34 cellular contexts compared by ENCODE assay signal in the genomic region with DNA sequence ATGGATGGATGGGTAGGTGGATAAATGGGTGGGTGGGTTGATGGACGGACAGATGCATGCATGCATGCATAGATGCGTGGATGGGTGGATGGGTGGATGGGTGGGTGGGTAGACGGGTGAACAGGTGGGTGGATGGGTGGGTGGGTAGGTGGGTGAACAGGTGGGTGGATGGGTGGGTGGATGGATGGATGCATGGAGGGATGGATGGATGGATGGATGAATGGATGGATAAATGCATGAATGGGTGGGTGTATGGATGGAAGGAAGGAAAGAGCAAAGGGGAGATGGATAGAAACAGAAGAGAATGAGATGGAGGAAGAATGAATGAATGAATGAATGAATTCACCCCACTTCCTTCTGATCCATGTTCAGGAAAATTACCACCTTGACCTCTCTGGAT.
"Had no signal": no experiment of that assay in that cellular context is flagged by ENCODE, and none has a peak within 500 bp of the region (broad histone marks: within the 10 kb centered on the region; RNA-seq: fewer than 3 reads in every experiment).

No MANE protein-coding gene starts in this region.

- H3K36me3 ChIP-seq: MG63 had no signal

- H3K27me3 ChIP-seq: MG63 had no signal

- DNase-seq: Kasumi-1, MG63, MM.1S, MV-4-11, NCI-H1048, NCI-H1092, NCI-H1092 treated with DMSO at 0.1 percent for 48 hours, NCI-H1105, NCI-H1105 treated with DMSO at 0.1 percent for 48 hours, NCI-H1417, NCI-H1417 treated with DMSO at 0.1 percent for 48 hours, NCI-H1436, NCI-H1436 treated with DMSO at 0.1 percent for 48 hours, NCI-H146, NCI-H1694, NCI-H1694 treated with DMSO at 0.1 percent for 48 hours, NCI-H187, NCI-H187 treated with DMSO at 0.1 percent for 48 hours, NCI-H1930, NCI-H2029, NCI-H2029 treated with DMSO at 0.1 percent for 48 hours, NCI-H2081, NCI-H2081 treated with DMSO at 0.1 percent for 48 hours, NCI-H2107, NCI-H2171, NCI-H2171 treated with DMSO at 0.1 percent for 48 hours, NCI-H226, NCI-H345, NCI-H446, NCI-H446 treated with DMSO at 0.1 percent for 48 hours, NCI-H510A, NCI-H510A treated with DMSO at 0.1 percent for 48 hours, NCI-H524, NCI-H524 treated with DMSO at 0.1 percent for 48 hours had no signal

- H3K4me3 ChIP-seq: MG63 had no signal
